In genomic region chr18:46555724-46556123, GRCh38 we compare ENCODE assay signal across 9 cellular contexts.
DNase-seq lines count a peak whose midpoint lies in the region; ATAC-seq and TF ChIP-seq lines count a peak whose summit lies in the region.
"Had no signal": no experiment of that assay in that cellular context is flagged by ENCODE, and none has a peak within 500 bp of the region (broad histone marks: within the 10 kb centered on the region; RNA-seq: fewer than 3 reads in every experiment).

No MANE protein-coding gene starts in this region.

- ATAC-seq in activated T-cell treated with anti-CD3 and anti-CD28 coated beads, Interleukin-2, amount 50 U/mL, for 72 hours (replicated peaks in 1 of 2), result peak in 1 of 2 donors; percentile 45
- ATAC-seq in activated T-cell treated with anti-CD3 and anti-CD28 coated beads, Interleukin-2, amount 50 U/mL, for 4 hours, result no peak

- H3K36me3 Mint-ChIP-seq in activated T-cell treated with anti-CD3 and anti-CD28 coated beads, Interleukin-2, amount 50 U/mL, for 72 hours (ENCODE audit: insufficient read depth in 2 of 2), result no peaks in the 10 kb centered on the region
- no peaks in the 10 kb centered on the region for H3K36me3 Mint-ChIP-seq in activated T-cell treated with anti-CD3 and anti-CD28 coated beads, Interleukin-2, amount 50 U/mL, for 4 hours (ENCODE audit: insufficient read depth)
- no peaks in the 10 kb centered on the region for H3K36me3 Mint-ChIP-seq in neural progenitor cell
- H3K36me3 Mint-ChIP-seq in activated CD4-positive, alpha-beta T cell treated with anti-CD3 and anti-CD28 coated beads, Interleukin-2, amount 10 ng/mL, durations not matched to agents 7 days and 5 days (ENCODE audit: low read depth), result no peaks in the 10 kb centered on the region
- H3K36me3 Mint-ChIP-seq: activated naive CD4-positive, alpha-beta T cell treated with anti-CD3 and anti-CD28 coated beads, Interleukin-2, amount 50 U/mL, for 24 hours had no signal

- H2AFZ ChIP-seq in neural progenitor cell (replicated peaks), result no peak overlapping the region

- TF ChIP-seq CTCF in LNCAP (IDR thresholded peaks at IDR 0.05) (peak; percentile 72), neural progenitor cell (IDR thresholded peaks at IDR 0.05) (peak; percentile 70)

- H3K27ac ChIP-seq in neural progenitor cell, result no peak overlapping the region

- H3K4me3 Mint-ChIP-seq in activated T-cell treated with anti-CD3 and anti-CD28 coated beads, Interleukin-2, amount 50 U/mL, for 72 hours, result no peak overlapping the region
- no peak overlapping the region for H3K4me3 Mint-ChIP-seq in activated T-cell treated with anti-CD3 and anti-CD28 coated beads, Interleukin-2, amount 50 U/mL, for 4 hours
- H3K4me3 Mint-ChIP-seq in neural progenitor cell, result no peak overlapping the region
- H3K4me3 Mint-ChIP-seq in activated CD4-positive, alpha-beta T cell treated with anti-CD3 and anti-CD28 coated beads, Interleukin-2, amount 10 ng/mL, durations not matched to agents 7 days and 5 days, result no peak overlapping the region
- H3K4me3 Mint-ChIP-seq: activated naive CD4-positive, alpha-beta T cell treated with anti-CD3 and anti-CD28 coated beads, Interleukin-2, amount 50 U/mL, for 24 hours had no signal

- H3K27ac Mint-ChIP-seq in activated T-cell treated with anti-CD3 and anti-CD28 coated beads, Interleukin-2, amount 50 U/mL, for 72 hours, result no peak overlapping the region
- H3K27ac Mint-ChIP-seq in neural progenitor cell, result no peak overlapping the region
- no peak overlapping the region for H3K27ac Mint-ChIP-seq in activated CD4-positive, alpha-beta T cell treated with anti-CD3 and anti-CD28 coated beads, Interleukin-2, amount 10 ng/mL, durations not matched to agents 7 days and 5 days
- H3K27ac Mint-ChIP-seq: activated naive CD4-positive, alpha-beta T cell treated with anti-CD3 and anti-CD28 coated beads, Interleukin-2, amount 50 U/mL, for 24 hours had no signal

- no peaks in the 10 kb centered on the region for H3K79me2 ChIP-seq in neural progenitor cell (ENCODE audit: low read depth)

- no peaks in the 10 kb centered on the region for H3K9me3 ChIP-seq in neural progenitor cell (ENCODE audit: low read depth)

- POLR2A ChIA-PET in activated CD4-positive, alpha-beta T cell treated with anti-CD3 and anti-CD28 coated beads, Interleukin-2, amount 10 ng/mL, durations not matched to agents 7 days and 5 days (lab: Charles Lee), result no interaction called here

- H3K27me3 ChIP-seq in neural progenitor cell, result no peaks in the 10 kb centered on the region

- H3K4me2 ChIP-seq in neural progenitor cell, result no peak overlapping the region

- no peaks in the 10 kb centered on the region for H3F3A ChIP-seq in neural progenitor cell (ENCODE audit: low read depth)

- H3K9ac ChIP-seq in neural progenitor cell, result no peak overlapping the region

- H3K4me3 ChIP-seq in neural progenitor cell, result no peak overlapping the region

- no peaks in the 10 kb centered on the region for H3K4me1 Mint-ChIP-seq in activated T-cell treated with anti-CD3 and anti-CD28 coated beads, Interleukin-2, amount 50 U/mL, for 72 hours (ENCODE audit: low read depth)
- H3K4me1 Mint-ChIP-seq in activated T-cell treated with anti-CD3 and anti-CD28 coated beads, Interleukin-2, amount 50 U/mL, for 4 hours (ENCODE audit: low read depth), result no peaks in the 10 kb centered on the region
- no peaks in the 10 kb centered on the region for H3K4me1 Mint-ChIP-seq in neural progenitor cell
- H3K4me1 Mint-ChIP-seq in activated CD4-positive, alpha-beta T cell treated with anti-CD3 and anti-CD28 coated beads, Interleukin-2, amount 10 ng/mL, durations not matched to agents 7 days and 5 days, result no peaks in the 10 kb centered on the region
- H3K4me1 Mint-ChIP-seq: activated naive CD4-positive, alpha-beta T cell treated with anti-CD3 and anti-CD28 coated beads, Interleukin-2, amount 50 U/mL, for 24 hours had no signal

- H4K20me1 ChIP-seq in neural progenitor cell (ENCODE audit: low read depth), result no peaks in the 10 kb centered on the region

- DNase-seq in activated T-cell treated with anti-CD3 and anti-CD28 coated beads, Interleukin-2, amount 50 U/mL, for 72 hours, result peak; percentile 3 to 13
- DNase-seq in activated T-cell treated with anti-CD3 and anti-CD28 coated beads, Interleukin-2, amount 50 U/mL, for 4 hours, result no peak
- DNase-seq in dermis microvascular lymphatic vessel endothelial cell (ENCODE audit: low read depth in 2 of 2), result peak; percentile 26 to 46
- peak; percentile 69 for DNase-seq in neural progenitor cell (ENCODE audit: low spot score)
- DNase-seq in dedifferentiated amniotic fluid mesenchymal stem cell (ENCODE audit: extremely low spot score), result no peak
- no peak for DNase-seq in activated CD4-positive, alpha-beta T cell treated with anti-CD3 and anti-CD28 coated beads for 4 hours
- no peak for DNase-seq in activated CD4-positive, alpha-beta T cell treated with anti-CD3 and anti-CD28 coated beads, Interleukin-2, amount 10 ng/mL, durations not matched to agents 7 days and 5 days

- H3K9me3 Mint-ChIP-seq in activated T-cell treated with anti-CD3 and anti-CD28 coated beads, Interleukin-2, amount 50 U/mL, for 72 hours, result no peaks in the 10 kb centered on the region
- H3K9me3 Mint-ChIP-seq in activated T-cell treated with anti-CD3 and anti-CD28 coated beads, Interleukin-2, amount 50 U/mL, for 4 hours, result no peaks in the 10 kb centered on the region
- no peaks in the 10 kb centered on the region for H3K9me3 Mint-ChIP-seq in neural progenitor cell
- no peaks in the 10 kb centered on the region for H3K9me3 Mint-ChIP-seq in activated CD4-positive, alpha-beta T cell treated with anti-CD3 and anti-CD28 coated beads, Interleukin-2, amount 10 ng/mL, durations not matched to agents 7 days and 5 days
- H3K9me3 Mint-ChIP-seq: activated naive CD4-positive, alpha-beta T cell treated with anti-CD3 and anti-CD28 coated beads, Interleukin-2, amount 50 U/mL, for 24 hours had no signal

- H3K4me1 ChIP-seq in neural progenitor cell, result no peaks in the 10 kb centered on the region

- no peaks in the 10 kb centered on the region for H3K27me3 Mint-ChIP-seq in activated T-cell treated with anti-CD3 and anti-CD28 coated beads, Interleukin-2, amount 50 U/mL, for 72 hours (ENCODE audit: low read depth)
- H3K27me3 Mint-ChIP-seq in activated T-cell treated with anti-CD3 and anti-CD28 coated beads, Interleukin-2, amount 50 U/mL, for 4 hours (ENCODE audit: low read depth), result no peaks in the 10 kb centered on the region
- H3K27me3 Mint-ChIP-seq in neural progenitor cell (ENCODE audit: insufficient read depth, low read depth), result peaks cover 10% of the 10 kb centered on the region
- H3K27me3 Mint-ChIP-seq in activated CD4-positive, alpha-beta T cell treated with anti-CD3 and anti-CD28 coated beads, Interleukin-2, amount 10 ng/mL, durations not matched to agents 7 days and 5 days, result no peaks in the 10 kb centered on the region
- H3K27me3 Mint-ChIP-seq: activated naive CD4-positive, alpha-beta T cell treated with anti-CD3 and anti-CD28 coated beads, Interleukin-2, amount 50 U/mL, for 24 hours had no signal

- no peaks in the 10 kb centered on the region for H3K36me3 ChIP-seq in neural progenitor cell

- CTCF ChIA-PET in activated CD4-positive, alpha-beta T cell treated with anti-CD3 and anti-CD28 coated beads, Interleukin-2, amount 10 ng/mL, durations not matched to agents 7 days and 5 days (lab: Charles Lee), result interaction anchor here (0.6 kb wide), 1 partner anchor 112 kb away, joined by 4 read pairs; no protein-coding TSS in a partner anchor

Comparison
In these comparisons a context has a peak if more than half of its experiments do, and no peak if none do; other contexts are left out.
1. DNase-seq: peak in activated T-cell treated with anti-CD3 and anti-CD28 coated beads, Interleukin-2, amount 50 U/mL, for 72 hours (2 of 2), dermis microvascular lymphatic vessel endothelial cell (2 of 2) and neural progenitor cell (single experiment); none in activated T-cell treated with anti-CD3 and anti-CD28 coated beads, Interleukin-2, amount 50 U/mL, for 4 hours (single experiment), dedifferentiated amniotic fluid mesenchymal stem cell (single experiment), activated CD4-positive, alpha-beta T cell treated with anti-CD3 and anti-CD28 coated beads for 4 hours (0 of 2) and activated CD4-positive, alpha-beta T cell treated with anti-CD3 and anti-CD28 coated beads, Interleukin-2, amount 10 ng/mL, durations not matched to agents 7 days and 5 days (single experiment).